Comparison of ENCODE assay signal across 1 cellular context in genomic region chr10:119871881-119872609, GRCh38.
TF ChIP-seq lines count a peak whose summit lies in the region.

No MANE protein-coding gene starts in this region.

TF ChIP-seq in GM12878, 131 proteins besides CTCF, POLR2A, EP300 and RAD21 (continued from another document):
- TF ChIP-seq USF2 (IDR thresholded peaks at IDR 0.05; ENCODE audit: borderline replicate concordance, low read depth, low read length) (no peak), RB1 (IDR thresholded peaks at IDR 0.05; ENCODE audit: borderline replicate concordance) (0 out of 2 replicates have a peak, but pooled peaks have one; percentile 12), HDGF (IDR thresholded peaks at IDR 0.05) (no peak), RUNX3 (IDR thresholded peaks at IDR 0.05; ENCODE audit: low read length) (peak; percentile 59), PAX8 (IDR thresholded peaks at IDR 0.05) (no peak)
